Comparison of ENCODE assay signal across 10 cellular contexts in the genomic region with DNA sequence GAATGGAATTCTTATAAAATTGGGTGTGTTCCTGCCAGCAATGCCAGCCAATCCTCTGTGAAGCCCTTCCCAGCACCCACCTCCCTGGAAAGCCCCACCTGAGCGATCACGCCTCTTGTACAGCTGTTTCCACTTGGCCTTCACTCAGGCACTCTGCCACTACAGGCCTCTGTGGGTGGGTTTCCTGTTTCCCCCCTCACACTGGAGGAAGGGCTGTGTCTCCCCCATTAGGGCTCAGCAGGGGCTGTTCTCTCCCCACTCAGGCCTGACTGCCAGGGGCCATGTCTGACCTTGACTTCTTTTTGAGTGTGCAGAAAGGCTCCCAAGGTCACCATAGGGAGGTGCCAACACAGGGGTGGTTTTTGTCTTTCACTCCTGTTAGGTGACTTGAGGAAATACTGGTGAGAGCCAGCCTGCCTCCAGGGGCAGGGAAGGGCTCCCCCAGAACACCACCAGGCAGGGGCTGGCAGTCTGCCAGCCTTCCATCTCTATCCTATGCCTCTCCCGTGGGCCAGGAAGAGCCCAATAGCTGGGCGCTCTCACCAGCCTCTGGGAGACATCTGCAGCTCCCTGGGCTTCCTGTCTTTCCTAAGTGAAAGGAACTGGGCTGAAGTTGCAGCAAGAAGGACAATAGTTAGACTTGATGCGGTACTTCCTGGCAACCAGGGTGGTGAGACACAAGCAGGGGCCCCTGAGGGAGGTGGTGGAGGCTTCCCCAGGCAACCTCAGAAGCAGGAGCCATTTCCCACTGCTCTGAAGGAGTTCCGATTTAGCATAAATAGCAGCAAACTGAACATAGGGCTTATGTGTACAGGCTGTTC. TPM values are rescaled to one million over a fixed set of nuclear protein-coding genes. Genes with fewer than 3 reads are reported as not detected.
DNase-seq lines count a peak whose midpoint lies in the region; ATAC-seq and TF ChIP-seq lines count a peak whose summit lies in the region.
"Had no signal": no experiment of that assay in that cellular context is flagged by ENCODE, and none has a peak within 500 bp of the region (broad histone marks: within the 10 kb centered on the region; RNA-seq: fewer than 3 reads in every experiment).

No MANE protein-coding gene starts in this region.

- DNase-seq in left ventricle myocardium inferior (no peak), omental fat pad (ENCODE audit: low spot score) (no peak), NCI-H2196 (lab: John Stamatoyannopoulos, UW; ENCODE audit: unreplicated experiment) (no peak), Kasumi-1 (lab: John Stamatoyannopoulos, UW) (no peak)
- DNase-seq: activated CD4-positive, alpha-beta T cell treated with anti-CD3 and anti-CD28 coated beads for 48 hours; testis had no signal

- peak overlapping the region; percentile 64 for H3K27ac ChIP-seq in left ventricle myocardium inferior (replicated peaks)
- H3K27ac ChIP-seq: testis had no signal

- no peaks in the 10 kb centered on the region for H3K9me3 Mint-ChIP-seq in IgD-negative memory B cell
- no peaks in the 10 kb centered on the region for H3K9me3 Mint-ChIP-seq in stimulated activated memory B cell treated with anti-CD40 and anti-IgM and Interleukin-4, amounts not matched to agents 10 μg/mL and 1 μg/mL and 100 μg/mL, for 72 hours

- peaks cover 38% of the 10 kb centered on the region for H3K27me3 ChIP-seq in left ventricle myocardium inferior (ENCODE audit: low read depth)
- H3K27me3 ChIP-seq: testis had no signal

- intact Hi-C loops in left ventricle myocardium inferior (cut with micrococcal nuclease): no loop called here

- no peaks in the 10 kb centered on the region for H3K36me3 ChIP-seq in left ventricle myocardium inferior

- no peaks in the 10 kb centered on the region for H3K36me3 Mint-ChIP-seq in IgD-negative memory B cell
- no peaks in the 10 kb centered on the region for H3K36me3 Mint-ChIP-seq in stimulated activated memory B cell treated with anti-CD40 and anti-IgM and Interleukin-4, amounts not matched to agents 10 μg/mL and 1 μg/mL and 100 μg/mL, for 72 hours

- H3K27me3 Mint-ChIP-seq in IgD-negative memory B cell: peaks cover 8% of the 10 kb centered on the region
- peaks cover 32% of the 10 kb centered on the region for H3K27me3 Mint-ChIP-seq in stimulated activated memory B cell treated with anti-CD40 and anti-IgM and Interleukin-4, amounts not matched to agents 10 μg/mL and 1 μg/mL and 100 μg/mL, for 72 hours

- peaks cover 18% of the 10 kb centered on the region for H3K4me1 ChIP-seq in left ventricle myocardium inferior

- TF ChIP-seq CTCF in left ventricle myocardium inferior (IDR thresholded peaks at IDR 0.05; ENCODE audit: borderline replicate concordance): no peak
- TF ChIP-seq CTCF in omental fat pad (IDR thresholded peaks at IDR 0.05): no peak

- peak overlapping the region in 2 of 4 donors; percentile 81 to 83 for H3K4me3 Mint-ChIP-seq in IgD-negative memory B cell
- peak overlapping the region; percentile 26 for H3K4me3 Mint-ChIP-seq in stimulated activated memory B cell treated with anti-CD40 and anti-IgM and Interleukin-4, amounts not matched to agents 10 μg/mL and 1 μg/mL and 100 μg/mL, for 72 hours

- H3K4me1 Mint-ChIP-seq in IgD-negative memory B cell: peaks cover 16 to 27% (median 25%) of the 10 kb centered on the region in 3 donors
- peaks cover 48% of the 10 kb centered on the region for H3K4me1 Mint-ChIP-seq in stimulated activated memory B cell treated with anti-CD40 and anti-IgM and Interleukin-4, amounts not matched to agents 10 μg/mL and 1 μg/mL and 100 μg/mL, for 72 hours

- no peaks in the 10 kb centered on the region for H3K9me3 ChIP-seq in left ventricle myocardium inferior (replicated peaks)
- H3K9me3 ChIP-seq: testis had no signal

- peak overlapping the region; percentile 51 to 64 (median 57) for H3K27ac Mint-ChIP-seq in IgD-negative memory B cell
- peak overlapping the region; percentile 60 for H3K27ac Mint-ChIP-seq in stimulated activated memory B cell treated with anti-CD40 and anti-IgM and Interleukin-4, amounts not matched to agents 10 μg/mL and 1 μg/mL and 100 μg/mL, for 72 hours

- ATAC-seq in SK-N-SH treated with all-trans-retinoic acid at 6 μM for 48 hours (peak; percentile 28), omental fat pad (ENCODE audit: low FRiP score) (no peak)
- ATAC-seq in stimulated activated memory B cell treated with anti-CD40 and anti-IgM and Interleukin-4, amounts not matched to agents 10 μg/mL and 1 μg/mL and 100 μg/mL, for 72 hours: peak; percentile 63
- ATAC-seq: Panc1 had no signal

- no peak overlapping the region for H3K4me3 ChIP-seq in left ventricle myocardium inferior
- H3K4me3 ChIP-seq: testis had no signal

TF ChIP-seq in SK-N-SH treated with all-trans-retinoic acid at 6 μM for 48 hours, 23 proteins besides CTCF, POLR2A, EP300 and RAD21:
- TF ChIP-seq ARNTL (CRISPR knock-in tag; IDR thresholded peaks at IDR 0.05; ENCODE audit: borderline replicate concordance, low read depth) (no peak), ISL1 (CRISPR knock-in tag; IDR thresholded peaks at IDR 0.05) (no peak), ZNF70 (CRISPR knock-in tag; IDR thresholded peaks at IDR 0.05) (no peak), ZFP30 (CRISPR knock-in tag; IDR thresholded peaks at IDR 0.05) (no peak), RARB (CRISPR knock-in tag; IDR thresholded peaks at IDR 0.05) (no peak), ZNF8 (CRISPR knock-in tag; IDR thresholded peaks at IDR 0.05) (no peak), TOX (CRISPR knock-in tag; IDR thresholded peaks at IDR 0.05; ENCODE audit: borderline replicate concordance) (no peak), BACH2 (CRISPR knock-in tag; IDR thresholded peaks at IDR 0.05; ENCODE audit: borderline replicate concordance) (no peak), ESRRG (CRISPR knock-in tag; IDR thresholded peaks at IDR 0.05) (no peak), TSHZ2 (CRISPR knock-in tag; IDR thresholded peaks at IDR 0.05) (no peak), OSR1 (CRISPR knock-in tag; IDR thresholded peaks at IDR 0.05) (no peak), CSDC2 (CRISPR knock-in tag; IDR thresholded peaks at IDR 0.05) (no peak), SNAI2 (CRISPR knock-in tag; IDR thresholded peaks at IDR 0.05) (no peak), CSRNP3 (CRISPR knock-in tag; IDR thresholded peaks at IDR 0.05) (no peak), TCF4 (CRISPR knock-in tag; IDR thresholded peaks at IDR 0.05; ENCODE audit: borderline replicate concordance) (no peak), GLIS3 (CRISPR knock-in tag; IDR thresholded peaks at IDR 0.05) (no peak), PPARA (CRISPR knock-in tag; IDR thresholded peaks at IDR 0.05; ENCODE audit: borderline replicate concordance) (no peak), ZFP3 (CRISPR knock-in tag; IDR thresholded peaks at IDR 0.05) (no peak)
- TF ChIP-seq, protein P1, sequence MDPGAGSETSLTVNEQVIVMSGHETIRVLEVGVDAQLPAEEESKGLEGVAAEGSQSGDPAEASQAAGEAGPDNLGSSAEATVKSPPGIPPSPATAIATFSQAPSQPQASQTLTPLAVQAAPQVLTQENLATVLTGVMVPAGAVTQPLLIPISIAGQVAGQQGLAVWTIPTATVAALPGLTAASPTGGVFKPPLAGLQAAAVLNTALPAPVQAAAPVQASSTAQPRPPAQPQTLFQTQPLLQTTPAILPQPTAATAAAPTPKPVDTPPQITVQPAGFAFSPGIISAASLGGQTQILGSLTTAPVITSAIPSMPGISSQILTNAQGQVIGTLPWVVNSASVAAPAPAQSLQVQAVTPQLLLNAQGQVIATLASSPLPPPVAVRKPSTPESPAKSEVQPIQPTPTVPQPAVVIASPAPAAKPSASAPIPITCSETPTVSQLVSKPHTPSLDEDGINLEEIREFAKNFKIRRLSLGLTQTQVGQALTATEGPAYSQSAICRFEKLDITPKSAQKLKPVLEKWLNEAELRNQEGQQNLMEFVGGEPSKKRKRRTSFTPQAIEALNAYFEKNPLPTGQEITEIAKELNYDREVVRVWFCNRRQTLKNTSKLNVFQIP (CRISPR knock-in tag; IDR thresholded peaks at IDR 0.05; ENCODE audit: borderline replicate concordance, low read depth): no peak

RNA-seq across cellular contexts. Expression of gene ELK4, which starts 49.1 kb away (rescaled TPM):
- 4.7 TPM for polyA plus RNA-seq in IgD-negative memory B cell
- 36.3 TPM for total RNA-seq in left ventricle myocardium inferior
- total RNA-seq in omental fat pad: 10 to 100 TPM; 20.7 to 37.5 (median 27.8) TPM
